8 cellular contexts compared by ENCODE assay signal in the genomic region with DNA sequence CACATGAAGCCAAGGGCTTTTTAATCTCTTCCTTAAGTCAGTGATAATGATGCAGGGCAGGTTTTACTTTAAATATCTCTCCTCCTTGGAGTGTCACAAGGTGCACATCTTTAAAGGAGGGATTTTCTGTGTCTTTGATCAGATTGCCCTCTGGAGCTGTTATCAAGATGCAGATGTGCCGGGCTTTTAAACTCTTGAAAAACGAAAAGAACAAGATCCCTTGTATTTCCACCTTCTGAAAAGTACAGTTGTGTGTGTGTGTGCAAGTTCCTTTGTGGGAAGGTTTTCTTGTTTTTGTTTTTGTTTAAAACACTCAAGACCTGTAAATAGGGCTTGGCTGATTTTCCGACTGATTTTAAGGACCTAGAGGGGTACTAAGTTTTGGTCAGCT. TPM values are rescaled to one million over a fixed set of nuclear protein-coding genes. Genes with fewer than 3 reads are reported as not detected.
DNase-seq lines count a peak whose midpoint lies in the region; ATAC-seq and TF ChIP-seq lines count a peak whose summit lies in the region.

No MANE protein-coding gene starts in this region.

- H3K9ac ChIP-seq in HUES48 (ENCODE audit: low read depth, low read length), result peak overlapping the region; percentile 94

- POLR2A ChIA-PET in A673 (lab: Charles Lee; ENCODE audit: low non-redundant PET), result no interaction called here

- peaks cover 78% of the 10 kb centered on the region for H3K27me3 ChIP-seq in A673 (replicated peaks; ENCODE audit: insufficient read depth, low read depth, low read length, poor library complexity)
- H3K27me3 ChIP-seq in HUES48 (ENCODE audit: control insufficient read depth, insufficient read depth, low read length), result peaks cover 8% of the 10 kb centered on the region

- peaks cover 7 to 11% of the 10 kb centered on the region in 2 donors for H3K4me1 Mint-ChIP-seq in effector memory CD8-positive, alpha-beta T cell (ENCODE audit: low read depth in 2 of 2)
- H3K4me1 Mint-ChIP-seq in nephron, result peaks cover 19% of the 10 kb centered on the region

- intact Hi-C loops in A673 (cut with micrococcal nuclease; ENCODE audit: unreplicated experiment), result loop anchor here (5.0 kb wide), 2 partner anchors 107 to 232 kb away; no protein-coding TSS in a partner anchor

- no peaks in the 10 kb centered on the region for H3K36me3 Mint-ChIP-seq in effector memory CD8-positive, alpha-beta T cell (ENCODE audit: insufficient read depth)
- H3K36me3 Mint-ChIP-seq in nephron (ENCODE audit: low read depth), result peaks cover 3% of the 10 kb centered on the region

- peak overlapping the region; percentile 66 to 72 for H3K4me3 Mint-ChIP-seq in effector memory CD8-positive, alpha-beta T cell
- peak overlapping the region; percentile 87 to 96 (median 92) for H3K4me3 Mint-ChIP-seq in nephron

- no peaks in the 10 kb centered on the region for H3K9me3 Mint-ChIP-seq in effector memory CD8-positive, alpha-beta T cell
- H3K9me3 Mint-ChIP-seq in nephron, result peaks cover 8% of the 10 kb centered on the region

- H3K36me3 ChIP-seq in A673 (ENCODE audit: insufficient read depth, low read length, poor library complexity, severe bottlenecking) (no peaks in the 10 kb centered on the region), HUES48 (ENCODE audit: control insufficient read depth, insufficient read depth, low read length) (no peaks in the 10 kb centered on the region; the same call in 1 of the 2 replicates)

- peaks cover 58 to 61% of the 10 kb centered on the region in 2 donors for H3K27me3 Mint-ChIP-seq in effector memory CD8-positive, alpha-beta T cell
- peaks cover 24% of the 10 kb centered on the region for H3K27me3 Mint-ChIP-seq in nephron (ENCODE audit: low read depth)

- TF ChIP-seq CTCF in A673 (conservative IDR thresholded peaks at IDR 0.05; ENCODE audit: low read depth, low read length) (no peak), nephron (IDR thresholded peaks at IDR 0.05; ENCODE audit: unreplicated experiment in 3 of 3) (no peak)

- CTCF ChIA-PET in A673 (lab: Charles Lee), result no interaction called here

- TSS peak; percentile 55 for BruUV-seq in A673 (replicated peaks; lab: Mats Ljungman, UMichigan)

- H3K4me1 ChIP-seq in A673 (ENCODE audit: insufficient read depth, low read length, poor library complexity, severe bottlenecking), result peaks cover 4% of the 10 kb centered on the region
- peaks cover 26% of the 10 kb centered on the region for H3K4me1 ChIP-seq in HUES48 (ENCODE audit: control insufficient read depth, insufficient read depth, low read length)

- DNase-seq in A673 (ENCODE audit: low spot score) (no peak), HuH-7.5 (ENCODE audit: low spot score) (no peak), SHP77 (lab: John Stamatoyannopoulos, UW) (no peak)
- no peak for DNase-seq in effector memory CD8-positive, alpha-beta T cell

- H3K9me3 ChIP-seq in A673 (ENCODE audit: low read depth, low read length, poor library complexity, severe bottlenecking), result peaks cover 3% of the 10 kb centered on the region
- no peaks in the 10 kb centered on the region for H3K9me3 ChIP-seq in HUES48 (ENCODE audit: control insufficient read depth, insufficient read depth, low read length)

- no peak overlapping the region for H3K4me3 ChIP-seq in A673 (ENCODE audit: low read depth, low read length, poor library complexity, severe bottlenecking)
- peak overlapping the region; percentile 98 for H3K4me3 ChIP-seq in HUES48 (ENCODE audit: low read depth, low read length)

- ATAC-seq in effector memory CD8-positive, alpha-beta T cell (replicated peaks), result no peak
- ATAC-seq in HG03469 (IDR thresholded peaks at IDR 0.05; ENCODE audit: unreplicated experiment), result no peak
- no peak for ATAC-seq in GM21360 (IDR thresholded peaks at IDR 0.05; ENCODE audit: unreplicated experiment)

- H3K27ac ChIP-seq in A673 (ENCODE audit: low read depth, low read length, poor library complexity, severe bottlenecking) (no peak overlapping the region), HUES48 (ENCODE audit: low read depth, low read length) (no peak overlapping the region)

- H3K27ac Mint-ChIP-seq in effector memory CD8-positive, alpha-beta T cell, result no peak overlapping the region
- peak overlapping the region in 2 of 3 experiments; percentile 32 to 66 for H3K27ac Mint-ChIP-seq in nephron

RNA-seq across cellular contexts. Expression of a gene that starts 1.6 kb away (rescaled TPM):
- 5.1 and 6.9 TPM in 2 replicates for total RNA-seq in A673 (2021)

Comparison
In these comparisons a context has a peak if more than half of its experiments do, and no peak if none do; other contexts are left out.
1. H3K27ac Mint-ChIP-seq: peak in nephron (2 of 3); none in effector memory CD8-positive, alpha-beta T cell (0 of 2).